Comparison of ENCODE assay signal across 2 cellular contexts in genomic region chr13:57630661-57631606, GRCh38.
TF ChIP-seq lines count a peak whose summit lies in the region.

No MANE protein-coding gene starts in this region.

TF ChIP-seq in IMR-90, 13 proteins besides CTCF, POLR2A, EP300 and RAD21:
- TF ChIP-seq MXI1 (IDR thresholded peaks at IDR 0.05; ENCODE audit: borderline replicate concordance, low read depth, low read length) (no peak), USF2 (IDR thresholded peaks at IDR 0.05; ENCODE audit: low read depth, low read length) (no peak), RCOR1 (IDR thresholded peaks at IDR 0.05; ENCODE audit: insufficient replicate concordance, low read length) (no peak), CEBPB (IDR thresholded peaks at IDR 0.05; ENCODE audit: low read depth, low read length) (no peak), RFX5 (IDR thresholded peaks at IDR 0.05; ENCODE audit: low read depth, low read length) (no peak), ELK1 (IDR thresholded peaks at IDR 0.05; ENCODE audit: borderline replicate concordance, low read depth, low read length) (no peak), MAZ (IDR thresholded peaks at IDR 0.05; ENCODE audit: borderline replicate concordance, low read depth, low read length) (no peak), CHD1 (IDR thresholded peaks at IDR 0.05; ENCODE audit: low read depth, low read length) (no peak), NFE2L2 (IDR thresholded peaks at IDR 0.05; ENCODE audit: low read depth, low read length) (no peak), FOS (IDR thresholded peaks at IDR 0.05; ENCODE audit: low read depth, low read length) (no peak)

TF ChIP-seq in GM12878, 131 proteins besides CTCF, POLR2A, EP300 and RAD21:
- TF ChIP-seq CBX3 (IDR thresholded peaks at IDR 0.05; ENCODE audit: borderline replicate concordance, low read depth) (no peak), MYB (IDR thresholded peaks at IDR 0.05; ENCODE audit: borderline replicate concordance, low read depth, low read length) (no peak), E2F4 (IDR thresholded peaks at IDR 0.05; ENCODE audit: low read depth, low read length) (no peak), BRCA1 (IDR thresholded peaks at IDR 0.05; ENCODE audit: low read depth, low read length) (no peak), YBX1 (IDR thresholded peaks at IDR 0.05) (no peak), NBN (IDR thresholded peaks at IDR 0.05) (no peak), ZZZ3 (IDR thresholded peaks at IDR 0.05; ENCODE audit: control insufficient read depth, insufficient read length, low read depth) (no peak), ASH2L (IDR thresholded peaks at IDR 0.05; ENCODE audit: borderline replicate concordance, low read depth) (no peak), MTA2 (IDR thresholded peaks at IDR 0.05; ENCODE audit: low read depth) (no peak), BCL11A (IDR thresholded peaks at IDR 0.05; ENCODE audit: low read depth, low read length) (no peak), RCOR1 (conservative IDR thresholded peaks at IDR 0.05; ENCODE audit: low read depth, low read length) (no peak)
